ENCODE assay signal across 1 cellular context in genomic region chr22:44154431-44154942, GRCh38.
TF ChIP-seq lines count a peak whose summit lies in the region.

No MANE protein-coding gene starts in this region.

TF ChIP-seq in HEK293, 187 proteins besides CTCF, POLR2A, EP300 and RAD21 (continued from another document):
- 0 out of 2 replicates have a peak, but pooled peaks have one; percentile 34 for TF ChIP-seq ZSCAN4 (tag by site-specific recombination; IDR thresholded peaks at IDR 0.05)
- no peak for TF ChIP-seq INSM2 (tag by site-specific recombination; IDR thresholded peaks at IDR 0.05)
- TF ChIP-seq SCRT1 (tag by site-specific recombination; IDR thresholded peaks at IDR 0.05; ENCODE audit: borderline replicate concordance) = no peak
- TF ChIP-seq ZNF621 (tag by site-specific recombination; IDR thresholded peaks at IDR 0.05) = no peak
- no peak for TF ChIP-seq ZNF280D (tag by site-specific recombination; IDR thresholded peaks at IDR 0.05)
- TF ChIP-seq ZNF629 (tag by site-specific recombination; IDR thresholded peaks at IDR 0.05) = no peak
- TF ChIP-seq ZNF394 (tag by site-specific recombination; IDR thresholded peaks at IDR 0.05; ENCODE audit: borderline replicate concordance) = no peak
- TF ChIP-seq ZNF560 (tag by site-specific recombination; IDR thresholded peaks at IDR 0.05; ENCODE audit: borderline replicate concordance) = no peak
- TF ChIP-seq ZNF626 (tag by site-specific recombination; IDR thresholded peaks at IDR 0.05) = no peak
- TF ChIP-seq ZNF670 (tag by site-specific recombination; IDR thresholded peaks at IDR 0.05; ENCODE audit: low read depth) = 0 out of 2 replicates have a peak, but pooled peaks have one; percentile 22
- no peak for TF ChIP-seq ZNF747 (tag by site-specific recombination; IDR thresholded peaks at IDR 0.05)
- peak; percentile 100 for TF ChIP-seq EGR2 (tag by site-specific recombination; IDR thresholded peaks at IDR 0.05; ENCODE audit: low read depth)
- no peak for TF ChIP-seq WT1 (tag by site-specific recombination; IDR thresholded peaks at IDR 0.05)
- no peak for TF ChIP-seq ZNF561 (tag by site-specific recombination; IDR thresholded peaks at IDR 0.05; ENCODE audit: borderline replicate concordance)
